In genomic region chr12:38543151-38543550, GRCh38 we compare ENCODE assay signal across 36 cellular contexts.
DNase-seq lines count a peak whose midpoint lies in the region; ATAC-seq and TF ChIP-seq lines count a peak whose summit lies in the region.
"Had no signal": no experiment of that assay in that cellular context is flagged by ENCODE, and none has a peak within 500 bp of the region (broad histone marks: within the 10 kb centered on the region; RNA-seq: fewer than 3 reads in every experiment).

No MANE protein-coding gene starts in this region.

- no peaks in the 10 kb centered on the region for H3K36me3 Mint-ChIP-seq in MCF 10A (ENCODE audit: insufficient read depth, unreplicated experiment)
- H3K36me3 Mint-ChIP-seq: activated naive CD8-positive, alpha-beta T cell treated with anti-CD3 and anti-CD28 coated beads for 36 hours; CD4-positive, alpha-beta memory T cell; immature natural killer cell; mesothelial cell of epicardium; naive thymus-derived CD8-positive, alpha-beta T cell; stimulated activated naive B cell treated with anti-CD40 and anti-IgM and Interleukin-4, amounts not matched to agents 10 μg/mL and 1 μg/mL and 100 μg/mL, for 72 hours had no signal

- DNase-seq in MCF 10A (ENCODE audit: unreplicated experiment) (peak; percentile 43), breast epithelium (ENCODE audit: low spot score in 2 of 2) (no peak), PC-9 (peak; percentile 7 to 60), iPS-NIHi11 (ENCODE audit: low spot score) (peak; percentile 57), NCI-H1092 (lab: John Stamatoyannopoulos, UW) (no peak), pons (ENCODE audit: low spot score) (no peak), DMS 273 treated with DMSO at 0.1 percent for 48 hours (lab: John Stamatoyannopoulos, UW) (no peak)
- DNase-seq: activated CD4-positive, alpha-beta memory T cell treated with anti-CD3 and anti-CD28 coated beads, Interleukin-2, amount 10 ng/mL, durations not matched to agents 7 days and 5 days; activated CD4-positive, alpha-beta T cell treated with anti-CD3 and anti-CD28 coated beads for 1 hour; activated effector memory CD4-positive, alpha-beta T cell treated with Interleukin-2 at 50 U/mL for 16 hours; activated naive CD8-positive, alpha-beta T cell treated with anti-CD3 and anti-CD28 coated beads for 36 hours; AML-193; aorta; caudate nucleus; CD4-positive, alpha-beta memory T cell; esophagus squamous epithelium; foreskin melanocyte; H9; heart right ventricle; immature natural killer cell; KG1; naive thymus-derived CD8-positive, alpha-beta T cell; NCI-H1694 treated with DMSO at 0.1 percent for 48 hours; NCI-H2171 treated with DMSO at 0.1 percent for 48 hours; NCI-H526; nucleus accumbens; psoas muscle; sigmoid colon; stimulated activated naive B cell treated with anti-CD40 and anti-IgM and Interleukin-4, amounts not matched to agents 10 μg/mL and 1 μg/mL and 100 μg/mL, for 72 hours; uterus had no signal

- BruUV-seq in MCF 10A (replicated peaks; lab: Mats Ljungman, UMichigan) (no TSS peak), PC-9 (replicated peaks; lab: Mats Ljungman, UMichigan) (no TSS peak)

- intact Hi-C loops in MCF 10A (cut with micrococcal nuclease): no loop called here
- intact Hi-C loops in breast epithelium (cut with DNase I; ENCODE audit: low total_unique reads): no loop called here
- intact Hi-C loops in PC-9 (cut with micrococcal nuclease; ENCODE audit: unreplicated experiment): loop anchor here (10.0 kb wide), 2 partner anchors 158 to 362 kb away; partner anchors contain the start of gene CPNE8

- POLR2A ChIA-PET in MCF 10A (lab: Yijun Ruan, JAX) (no interaction called here), PC-9 (lab: Charles Lee; ENCODE audit: unreplicated experiment) (interaction anchor here (0.5 to 0.7 kb wide), 2 partner anchors 43 to 115 kb away, joined by 3 to 4 read pairs; no protein-coding TSS in a partner anchor)

- H3K4me3 Mint-ChIP-seq in MCF 10A (ENCODE audit: unreplicated experiment): no peak overlapping the region
- H3K4me3 Mint-ChIP-seq: activated CD4-positive, alpha-beta memory T cell treated with anti-CD3 and anti-CD28 coated beads, Interleukin-2, amount 10 ng/mL, durations not matched to agents 7 days and 5 days; activated naive CD8-positive, alpha-beta T cell treated with anti-CD3 and anti-CD28 coated beads for 36 hours; CD4-positive, alpha-beta memory T cell; H9; immature natural killer cell; mesothelial cell of epicardium; naive thymus-derived CD8-positive, alpha-beta T cell; stimulated activated naive B cell treated with anti-CD40 and anti-IgM and Interleukin-4, amounts not matched to agents 10 μg/mL and 1 μg/mL and 100 μg/mL, for 72 hours; T-helper 1 cell treated with Interleukin-12 subunit alpha and Interleukin-12 subunit beta and Interleukin-4 antibody, amounts not matched to agents 30 μg/mL and 1 μg/mL, for 36 hours had no signal

- no peaks in the 10 kb centered on the region for H3K9me3 ChIP-seq in breast epithelium
- H3K9me3 ChIP-seq in PC-9 (ENCODE audit: insufficient read depth, low read depth): peaks cover 4% of the 10 kb centered on the region; the same call in 1 of the 2 replicates
- H3K9me3 ChIP-seq: A549, esophagus squamous epithelium, heart right ventricle, psoas muscle, sigmoid colon, suprapubic skin, uterus had no signal

- CTCF ChIA-PET in MCF 10A (lab: Yijun Ruan, JAX): no interaction called here
- CTCF ChIA-PET in PC-9 (lab: Charles Lee): no interaction called here

- H3K27me3 ChIP-seq in breast epithelium (no peaks in the 10 kb centered on the region), PC-9 (ENCODE audit: insufficient read depth, low read depth) (no peaks in the 10 kb centered on the region)
- H3K27me3 ChIP-seq: esophagus squamous epithelium, heart right ventricle, sigmoid colon, suprapubic skin, uterus had no signal

- H3K4me1 Mint-ChIP-seq in MCF 10A (ENCODE audit: insufficient read depth, unreplicated experiment): peaks cover 10% of the 10 kb centered on the region
- H3K4me1 Mint-ChIP-seq: activated CD4-positive, alpha-beta memory T cell treated with anti-CD3 and anti-CD28 coated beads, Interleukin-2, amount 10 ng/mL, durations not matched to agents 7 days and 5 days; activated naive CD8-positive, alpha-beta T cell treated with anti-CD3 and anti-CD28 coated beads for 36 hours; CD4-positive, alpha-beta memory T cell; immature natural killer cell; mesothelial cell of epicardium; naive thymus-derived CD8-positive, alpha-beta T cell; stimulated activated naive B cell treated with anti-CD40 and anti-IgM and Interleukin-4, amounts not matched to agents 10 μg/mL and 1 μg/mL and 100 μg/mL, for 72 hours had no signal

- no peaks in the 10 kb centered on the region for H3K79me2 ChIP-seq in PC-9 (ENCODE audit: low read depth)

- no peak for TF ChIP-seq POLR2A in breast epithelium (IDR thresholded peaks at IDR 0.05)

- H3K27ac ChIP-seq in breast epithelium (no peak overlapping the region), PC-9 (peak overlapping the region; percentile 28; the same call in 1 of the 2 replicates)
- H3K27ac ChIP-seq: A549, esophagus squamous epithelium, heart right ventricle, psoas muscle, sigmoid colon, suprapubic skin, uterus had no signal

- no peak overlapping the region for H3K27ac Mint-ChIP-seq in MCF 10A (ENCODE audit: low read depth, unreplicated experiment)
- H3K27ac Mint-ChIP-seq: activated CD4-positive, alpha-beta memory T cell treated with anti-CD3 and anti-CD28 coated beads, Interleukin-2, amount 10 ng/mL, durations not matched to agents 7 days and 5 days; activated naive CD8-positive, alpha-beta T cell treated with anti-CD3 and anti-CD28 coated beads for 36 hours; CD4-positive, alpha-beta memory T cell; immature natural killer cell; mesothelial cell of epicardium; naive thymus-derived CD8-positive, alpha-beta T cell; stimulated activated naive B cell treated with anti-CD40 and anti-IgM and Interleukin-4, amounts not matched to agents 10 μg/mL and 1 μg/mL and 100 μg/mL, for 72 hours; T-helper 1 cell treated with Interleukin-12 subunit alpha and Interleukin-12 subunit beta and Interleukin-4 antibody, amounts not matched to agents 30 μg/mL and 1 μg/mL, for 36 hours had no signal

- peak overlapping the region; percentile 29; the same call in 1 of the 2 replicates for H3K4me2 ChIP-seq in PC-9
- H3K4me2 ChIP-seq: A549 had no signal

- H3F3A ChIP-seq in PC-9 (ENCODE audit: insufficient read depth, low read depth): peaks cover 21% of the 10 kb centered on the region

- H3K4me1 ChIP-seq in breast epithelium (no peaks in the 10 kb centered on the region), PC-9 (replicated peaks; ENCODE audit: insufficient read depth) (peaks cover 37% of the 10 kb centered on the region)
- H3K4me1 ChIP-seq: A549, esophagus squamous epithelium, heart right ventricle, psoas muscle, suprapubic skin, uterus had no signal

- TF ChIP-seq CTCF in MCF 10A (IDR thresholded peaks at IDR 0.05; ENCODE audit: unreplicated experiment) (no peak), breast epithelium (IDR thresholded peaks at IDR 0.05) (no peak), PC-9 (conservative IDR thresholded peaks at IDR 0.05) (no peak)

- no peak overlapping the region for H2AFZ ChIP-seq in PC-9

- H3K27me3 Mint-ChIP-seq in MCF 10A (ENCODE audit: insufficient read depth, unreplicated experiment): no peaks in the 10 kb centered on the region
- H3K27me3 Mint-ChIP-seq: activated CD4-positive, alpha-beta memory T cell treated with anti-CD3 and anti-CD28 coated beads, Interleukin-2, amount 10 ng/mL, durations not matched to agents 7 days and 5 days; activated naive CD8-positive, alpha-beta T cell treated with anti-CD3 and anti-CD28 coated beads for 36 hours; CD4-positive, alpha-beta memory T cell; naive thymus-derived CD8-positive, alpha-beta T cell; stimulated activated naive B cell treated with anti-CD40 and anti-IgM and Interleukin-4, amounts not matched to agents 10 μg/mL and 1 μg/mL and 100 μg/mL, for 72 hours had no signal

- no peaks in the 10 kb centered on the region for H3K36me3 ChIP-seq in breast epithelium
- no peaks in the 10 kb centered on the region for H3K36me3 ChIP-seq in PC-9 (ENCODE audit: low read depth)
- H3K36me3 ChIP-seq: esophagus squamous epithelium, heart right ventricle, sigmoid colon, suprapubic skin, uterus had no signal

- H3K9me2 ChIP-seq in PC-9 (ENCODE audit: insufficient read depth): no peaks in the 10 kb centered on the region

- no peaks in the 10 kb centered on the region for H3K9me3 Mint-ChIP-seq in MCF 10A (ENCODE audit: unreplicated experiment)
- H3K9me3 Mint-ChIP-seq: mesothelial cell of epicardium had no signal

- H3K4me3 ChIP-seq in breast epithelium: no peak overlapping the region
- H3K4me3 ChIP-seq in PC-9: no peak overlapping the region
- H3K4me3 ChIP-seq: A549, esophagus squamous epithelium, heart right ventricle, psoas muscle, sigmoid colon, suprapubic skin, uterus had no signal

- ATAC-seq in GM19035 (IDR thresholded peaks at IDR 0.05; ENCODE audit: unreplicated experiment): no peak
- ATAC-seq: A549; heart right ventricle; left lobe of liver; naive thymus-derived CD8-positive, alpha-beta T cell; psoas muscle; stimulated activated naive B cell treated with anti-CD40 and anti-IgM and Interleukin-4, amounts not matched to agents 10 μg/mL and 1 μg/mL and 100 μg/mL, for 72 hours had no signal

- H4K20me1 ChIP-seq in PC-9 (ENCODE audit: insufficient read depth): no peaks in the 10 kb centered on the region

Comparison
In these comparisons a context has a peak if more than half of its experiments do, and no peak if none do; other contexts are left out.
1. DNase-seq: peak in MCF 10A (single experiment), PC-9 (2 of 2) and iPS-NIHi11 (single experiment); none in breast epithelium (0 of 2), NCI-H1092 (single experiment), pons (single experiment) and DMS 273 treated with DMSO at 0.1 percent for 48 hours (single experiment).